8 cellular contexts compared by ENCODE assay signal in genomic region chr17:48728232-48729231, GRCh38. TPM values are rescaled to one million over a fixed set of nuclear protein-coding genes. Genes with fewer than 3 reads are reported as not detected.
A peak's percentile ranks its signal among the peaks of the same experiment; 100 is the strongest.
DNase-seq lines count a peak whose midpoint lies in the region; ATAC-seq and TF ChIP-seq lines count a peak whose summit lies in the region.

Gene HOXB13, minus strand, starts transcription at chr17:48728750. Its CDS starts 157 bp downstream, at chr17:48728593.

- peaks cover 2% of the 10 kb centered on the region for H3K36me3 Mint-ChIP-seq in osteocyte (ENCODE audit: unreplicated experiment)

- peak within 1 kb of the TSS; percentile 54 for H3K4me3 Mint-ChIP-seq in osteocyte (ENCODE audit: unreplicated experiment)

- peaks cover 95% of the 10 kb centered on the region for H3K27me3 Mint-ChIP-seq in osteocyte (ENCODE audit: unreplicated experiment)

- ATAC-seq in HG02938 (IDR thresholded peaks at IDR 0.05; ENCODE audit: unreplicated experiment) (no peak), HG03045 (IDR thresholded peaks at IDR 0.05; ENCODE audit: unreplicated experiment) (no peak)

- H3K9me3 Mint-ChIP-seq in osteocyte (ENCODE audit: unreplicated experiment), result no peaks in the 10 kb centered on the region

- H3K4me1 Mint-ChIP-seq in osteocyte (ENCODE audit: unreplicated experiment), result peaks cover 26% of the 10 kb centered on the region

- peak within 1 kb of the TSS; percentile 100 for H3K27ac ChIP-seq in 22Rv1

- no peak within 1 kb of the TSS for H3K27ac Mint-ChIP-seq in osteocyte (ENCODE audit: unreplicated experiment)

- TF ChIP-seq CTCF in 22Rv1 (IDR thresholded peaks at IDR 0.05), result no peak
- no peak for TF ChIP-seq CTCF in osteocyte (IDR thresholded peaks at IDR 0.05)

- peak; percentile 35 for DNase-seq in HCEC 1CT
- DNase-seq in SHP77 treated with DMSO at 0.1 percent for 48 hours (lab: John Stamatoyannopoulos, UW), result peak; percentile 18
- DNase-seq in effector CD4-positive, alpha-beta T cell, result peak; percentile 34
- DNase-seq in osteocyte (ENCODE audit: extremely low spot score, unreplicated experiment), result no peak
- no peak for DNase-seq in SKM-1 (lab: John Stamatoyannopoulos, UW; ENCODE audit: unreplicated experiment)

RNA-seq across cellular contexts. Expression of gene HOXB13, which starts in this region (rescaled TPM):
- total RNA-seq in osteocyte, result not detected in 2 replicates

Comparison
In these comparisons a context has a peak if more than half of its experiments do, and no peak if none do; other contexts are left out.
1. DNase-seq: peak in HCEC 1CT (single experiment), SHP77 treated with DMSO at 0.1 percent for 48 hours (single experiment) and effector CD4-positive, alpha-beta T cell (single experiment); none in osteocyte (single experiment) and SKM-1 (single experiment).